ENCODE assay signal across 8 cellular contexts in genomic region chr1:18883636-18884418, GRCh38.
DNase-seq lines count a peak whose midpoint lies in the region; ATAC-seq lines count a peak whose summit lies in the region.

No MANE protein-coding gene starts in this region.

- H3K27ac Mint-ChIP-seq in T-helper 2 cell treated with Interferon-gamma antibody and Interleukin-4, amounts not matched to agents 5 μg/mL and 100 μg/mL, for 36 hours, result no peak overlapping the region

- peak; percentile 86 for DNase-seq in ELF-1 (ENCODE audit: low read depth, low spot score)
- peak; percentile 45 for DNase-seq in LoVo (ENCODE audit: low spot score)
- DNase-seq in T-helper 2 cell treated with Interferon-gamma antibody and Interleukin-4, amounts not matched to agents 5 μg/mL and 100 μg/mL, for 36 hours (ENCODE audit: low spot score), result peak; percentile 42
- DNase-seq in anterior cingulate cortex (lab: John Stamatoyannopoulos, UW), result peak in 56 of 58 donors; percentile 12 to 88 (median 64)
- peak; percentile 49 to 58 for DNase-seq in hippocampal formation (lab: John Stamatoyannopoulos, UW)
- DNase-seq in smooth muscle cell of the brain vasculature (ENCODE audit: low read depth, low spot score), result peak; percentile 50
- no peak for DNase-seq in GOT3 (lab: John Stamatoyannopoulos, UW)

- no peak overlapping the region for H3K4me3 Mint-ChIP-seq in T-helper 2 cell treated with Interferon-gamma antibody and Interleukin-4, amounts not matched to agents 5 μg/mL and 100 μg/mL, for 36 hours

- no peaks in the 10 kb centered on the region for H3K27me3 Mint-ChIP-seq in T-helper 2 cell treated with Interferon-gamma antibody and Interleukin-4, amounts not matched to agents 5 μg/mL and 100 μg/mL, for 36 hours (ENCODE audit: low read depth)

- ATAC-seq in GM19328 (IDR thresholded peaks at IDR 0.05; ENCODE audit: unreplicated experiment), result no peak

- no peaks in the 10 kb centered on the region for H3K9me3 Mint-ChIP-seq in T-helper 2 cell treated with Interferon-gamma antibody and Interleukin-4, amounts not matched to agents 5 μg/mL and 100 μg/mL, for 36 hours

- H3K36me3 Mint-ChIP-seq in T-helper 2 cell treated with Interferon-gamma antibody and Interleukin-4, amounts not matched to agents 5 μg/mL and 100 μg/mL, for 36 hours (ENCODE audit: low read depth), result no peaks in the 10 kb centered on the region

- H3K4me1 Mint-ChIP-seq in T-helper 2 cell treated with Interferon-gamma antibody and Interleukin-4, amounts not matched to agents 5 μg/mL and 100 μg/mL, for 36 hours (ENCODE audit: low read depth), result no peaks in the 10 kb centered on the region
